In the genomic region with DNA sequence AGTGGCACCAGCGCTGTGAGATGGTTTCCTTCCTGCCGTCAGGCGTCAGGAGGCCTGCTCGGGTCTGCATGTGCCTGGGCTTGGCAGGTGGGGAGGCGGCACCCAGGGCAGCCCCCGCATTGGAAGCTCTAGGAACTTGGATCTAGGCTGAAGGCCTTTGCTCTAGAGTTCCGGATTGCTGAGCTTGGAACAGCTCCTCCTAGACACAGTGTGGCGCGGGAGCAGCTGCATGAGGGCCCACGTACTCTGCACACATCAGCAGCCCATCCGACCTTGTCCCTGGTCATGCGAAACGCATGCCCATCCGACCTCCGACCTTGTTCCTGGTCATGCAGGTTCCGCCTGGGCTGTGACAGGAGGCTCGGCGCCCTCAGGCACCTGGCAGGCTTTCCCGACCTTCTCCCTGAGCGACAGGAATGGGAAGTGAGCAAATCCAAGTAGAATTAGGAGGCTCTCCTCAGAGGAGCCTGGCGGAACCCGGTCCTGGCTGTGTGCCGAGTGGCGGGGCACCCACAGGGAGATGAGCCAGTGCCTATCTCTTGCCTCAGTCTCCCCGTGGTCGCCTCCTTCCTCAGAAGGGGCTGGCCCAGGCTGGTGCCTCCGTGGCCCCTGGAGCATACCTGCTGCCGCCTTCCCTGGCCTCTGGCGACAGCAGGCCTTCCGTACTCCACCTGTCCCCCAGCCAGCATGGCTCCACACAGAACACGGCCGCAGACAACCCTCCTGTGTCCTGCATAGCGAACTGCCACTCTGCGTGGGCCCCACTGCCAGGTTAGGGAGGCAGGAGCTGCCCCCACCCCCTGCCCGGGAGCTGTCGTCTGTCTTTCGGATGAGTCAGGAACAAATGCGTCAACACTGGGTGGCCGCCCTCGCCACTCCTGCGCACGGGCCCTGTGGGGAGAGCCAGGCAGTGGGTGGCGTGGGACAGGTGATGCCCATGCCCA, we compare ENCODE assay signal across 16 cellular contexts. TPM values are rescaled to one million over a fixed set of nuclear protein-coding genes. Genes with fewer than 3 reads are reported as not detected.
A peak's percentile ranks its signal among the peaks of the same experiment; 100 is the strongest.
DNase-seq lines count a peak whose midpoint lies in the region; ATAC-seq, FAIRE-seq and TF ChIP-seq lines count a peak whose summit lies in the region.
"Had no signal": no experiment of that assay in that cellular context is flagged by ENCODE, and none has a peak within 500 bp of the region (broad histone marks: within the 10 kb centered on the region; RNA-seq: fewer than 3 reads in every experiment).

No MANE protein-coding gene starts in this region.

- POLR2A ChIA-PET in K562 (lab: Yijun Ruan, JAX): interaction anchor here (0.6 kb wide), 1 partner anchor 807 kb away, joined by 3 read pairs; no protein-coding TSS in a partner anchor

- peaks cover 0 to 37% of the 10 kb centered on the region in 2 experiments; a peak in 2 of 5 replicates for H3K4me1 ChIP-seq in K562 (replicated peaks in 1 of 2; ENCODE audit: control insufficient read depth in 2 of 2, insufficient read depth in 2 of 2, low read length in 2 of 2)
- peaks cover 32% of the 10 kb centered on the region for H3K4me1 ChIP-seq in psoas muscle
- H3K4me1 ChIP-seq: left lung had no signal

- in situ Hi-C loops in K562 (cut with MboI): no loop called here

- no peak for TF ChIP-seq POLR2A in K562 (conservative IDR thresholded peaks at IDR 0.05)

- H3K4me2 ChIP-seq in K562 (ENCODE audit: insufficient read depth, low read length): no peak overlapping the region

- H3K79me2 ChIP-seq in K562 (ENCODE audit: control insufficient read depth, insufficient read depth, low read length): peaks cover 61% of the 10 kb centered on the region

- intact Hi-C loops in Calu3 (cut with micrococcal nuclease; ENCODE audit: unreplicated experiment): no loop called here
- intact Hi-C loops in K562 (cut with micrococcal nuclease): no loop called here
- intact Hi-C loops in psoas muscle (cut with DNase I): no loop called here

- TF ChIP-seq RAD21 in K562 (CRISPR knock-in tag; conservative IDR thresholded peaks at IDR 0.05 in 1 of 2, IDR thresholded peaks at IDR 0.05 in 1 of 2): no peak

- WGBS in K562 (ENCODE audit: insufficient coverage, low coverage, missing lambda C conversion rate): 95% methylated on average over 37 of the region's 43 CpGs
- 91 to 94% (median 93%) methylated on average over 42 to 43 of the region's 43 CpGs for WGBS in psoas muscle, 3 donors

- no TSS peak for BruUV-seq in Calu3 (replicated peaks; lab: Mats Ljungman, UMichigan)
- BruUV-seq in K562 (replicated peaks; lab: Mats Ljungman, UMichigan): no TSS peak

- H4K20me1 ChIP-seq in K562 (replicated peaks; ENCODE audit: control insufficient read depth, insufficient read depth, low read length): peaks cover 15% of the 10 kb centered on the region; the same call in 1 of the 2 replicates

- peaks cover 3% of the 10 kb centered on the region for H3K9me1 ChIP-seq in K562 (ENCODE audit: control insufficient read depth, insufficient read depth, low read length)

- H3K4me3 Mint-ChIP-seq in Calu3 (ENCODE audit: low read depth, unreplicated experiment): peak overlapping the region; percentile 4

- H3K36me3 ChIP-seq in K562 (ENCODE audit: control insufficient read depth, insufficient read depth, low read length) (peaks cover 79% of the 10 kb centered on the region; the same call in 2 of the 3 replicates), psoas muscle (ENCODE audit: insufficient read depth in 1 of 2, low read depth in 1 of 2) (peaks cover 0 to 57% of the 10 kb centered on the region in 2 donors), H7 (replicated peaks; ENCODE audit: control insufficient read depth, insufficient read depth, low read length) (peaks cover 9% of the 10 kb centered on the region)

- ATAC-seq in K562 (no peak), left lobe of liver (peak; percentile 67), psoas muscle (no peak), HG02623 (IDR thresholded peaks at IDR 0.05; ENCODE audit: unreplicated experiment) (no peak), HG03432 (IDR thresholded peaks at IDR 0.05; ENCODE audit: unreplicated experiment) (no peak)
- ATAC-seq: activated CD4-positive, CD25-positive, alpha-beta regulatory T cell treated with anti-CD3 and anti-CD28 coated beads, Interleukin-2, amount 50 U/mL, for 24 hours; left lung had no signal

- DNase-seq in Calu3 (no peak), K562 (ENCODE audit: extremely low read depth in 1 of 4, low spot score in 3 of 4) (no peak), left lobe of liver (ENCODE audit: low spot score) (peak; percentile 95), psoas muscle (peak; percentile 28 to 49), NCI-H446 treated with DMSO at 0.1 percent for 48 hours (lab: John Stamatoyannopoulos, UW) (no peak), H7 (no peak)
- DNase-seq: cerebellar nuclear complex, KG1, NCI-H187, NCI-H226, stomach had no signal

- peaks cover 96% of the 10 kb centered on the region for H3K36me3 Mint-ChIP-seq in Calu3 (ENCODE audit: insufficient read depth, unreplicated experiment)

- peak overlapping the region; percentile 59 for H3K27ac Mint-ChIP-seq in Calu3 (ENCODE audit: unreplicated experiment)

- no peak overlapping the region for H2AFZ ChIP-seq in K562 (ENCODE audit: low read depth, low read length)

- no peak overlapping the region for H3K4me3 ChIP-seq in K562
- no peak overlapping the region for H3K4me3 ChIP-seq in psoas muscle
- H3K4me3 ChIP-seq in H7 (ENCODE audit: insufficient read depth, low read depth, low read length): no peak overlapping the region; the same call in 1 of the 2 replicates
- H3K4me3 ChIP-seq: left lung, stomach, upper lobe of left lung had no signal

- no peak overlapping the region for H3K9ac ChIP-seq in K562 (ENCODE audit: insufficient read depth in 1 of 2, low read depth in 2 of 2, low read length in 2 of 2)

- H3K9me3 ChIP-seq in K562 (replicated peaks; ENCODE audit: control insufficient read depth, insufficient read depth, low read depth, low read length): no peaks in the 10 kb centered on the region
- no peaks in the 10 kb centered on the region for H3K9me3 ChIP-seq in psoas muscle
- H3K9me3 ChIP-seq: left lung, stomach, upper lobe of left lung had no signal

- TF ChIP-seq EP300 in K562 (IDR thresholded peaks at IDR 0.05; ENCODE audit: low read length): no peak

- no peaks in the 10 kb centered on the region for H3K9me3 Mint-ChIP-seq in Calu3 (ENCODE audit: low read depth, unreplicated experiment)

- TF ChIP-seq CTCF in Calu3 (IDR thresholded peaks at IDR 0.05; ENCODE audit: unreplicated experiment): no peak
- no peak for TF ChIP-seq CTCF in K562 (IDR thresholded peaks at IDR 0.05 in 2 of 3, conservative IDR thresholded peaks at IDR 0.05 in 1 of 3; ENCODE audit: insufficient read depth in 2 of 3, low read depth in 1 of 3, low read length in 3 of 3)
- TF ChIP-seq CTCF in psoas muscle (IDR thresholded peaks at IDR 0.05): no peak

- peaks cover 21% of the 10 kb centered on the region for H3K4me1 Mint-ChIP-seq in Calu3 (ENCODE audit: low read depth, unreplicated experiment)

- no peaks in the 10 kb centered on the region for H3K27me3 Mint-ChIP-seq in Calu3 (ENCODE audit: unreplicated experiment)

- FAIRE-seq in K562 (lab: Jason Lieb, UNC): no peak

- CTCF ChIA-PET in Calu3 (lab: Charles Lee): no interaction called here
- CTCF ChIA-PET in K562 (lab: Yijun Ruan, JAX; ENCODE audit: low intra/inter-chr PET ratio): no interaction called here

- H3K27me3 ChIP-seq in K562 (ENCODE audit: control insufficient read depth in 2 of 2, insufficient read depth in 2 of 2, low read length in 2 of 2): no peaks in the 10 kb centered on the region; a peak in 1 of 5 replicates
- no peaks in the 10 kb centered on the region for H3K27me3 ChIP-seq in psoas muscle (ENCODE audit: insufficient read depth in 3 of 3, low read length in 2 of 3)
- no peaks in the 10 kb centered on the region for H3K27me3 ChIP-seq in H7 (ENCODE audit: control insufficient read depth, insufficient read depth, low read length)
- H3K27me3 ChIP-seq: left lung, stomach, upper lobe of left lung had no signal

- H3K27ac ChIP-seq in K562 (ENCODE audit: extremely low read depth, low read depth, low read length) (no peak overlapping the region), psoas muscle (no peak overlapping the region)
- H3K27ac ChIP-seq: left lung, stomach, upper lobe of left lung had no signal

RNA-seq across cellular contexts. Expression of a gene that starts 12.0 kb away (rescaled TPM):
- 145 and 167 TPM in 2 replicates for total RNA-seq in Calu3 (2022)
- total RNA-seq in K562 (2011; cell fraction: chromatin; rRNA removed; ENCODE audit: low replicate concordance): 48.4 and 118 TPM in 2 replicates
- total RNA-seq in K562 (2011; cell fraction: nucleolus; rRNA removed): 96.6 and 125 TPM in 2 replicates
- total RNA-seq in K562 (2011; cell fraction: nucleoplasm; rRNA removed): 56.0 and 71.4 TPM in 2 replicates
- total RNA-seq in K562 (2014; rRNA removed): 111 and 135 TPM in 2 replicates
- 13.0 and 15.7 TPM in 2 replicates for total RNA-seq in K562 (2014; rRNA removed; fragmentation: Illumina TruSeq; extraction: Trizol)
- 37.9 and 40.4 TPM in 2 replicates for total RNA-seq in K562 (2015; rRNA removed; fragmentation: Illumina TruSeq; extraction: Trizol)
- 83.3 and 89.9 TPM in 2 replicates for total RNA-seq in K562 (2021)
- 45.0 and 45.4 TPM in 2 replicates for polyA plus RNA-seq in K562 (2011; rRNA removed)
- polyA plus RNA-seq in K562 (2011; cell fraction: cytosol; rRNA removed): 69.2 and 135 TPM in 2 replicates
- polyA plus RNA-seq in K562 (2011; cell fraction: nucleus; rRNA removed): 114 and 189 TPM in 2 replicates
- 53.9 and 82.1 TPM in 2 replicates for polyA plus RNA-seq in K562 (2012)
- polyA plus RNA-seq in K562 (2014; fragmentation: Illumina TruSeq; extraction: Trizol): 33.2 and 48.4 TPM in 2 replicates
- polyA plus RNA-seq in K562 (2014; fragmentation: Nextera tagmentation; extraction: Ambion mirVana): 1 to 10 TPM in 1 of 2 experiments, under 1 TPM in 1; 0.99 to 2.0 TPM
- polyA plus RNA-seq in K562 (2014; rRNA removed): 122 and 151 TPM in 2 replicates
- 8.6 and 13.3 TPM in 2 replicates for polyA minus RNA-seq in K562 (2011; rRNA and poly(A)+ RNA removed)
- 24.0 and 28.9 TPM in 2 replicates for polyA minus RNA-seq in K562 (2011; cell fraction: cytosol; rRNA and poly(A)+ RNA removed)
- polyA minus RNA-seq in K562 (2011; cell fraction: nucleus; rRNA and poly(A)+ RNA removed): 24.9 and 29.6 TPM in 2 replicates
- 38.2 TPM for total RNA-seq in left lobe of liver
- total RNA-seq in psoas muscle: 10 to 100 TPM; 27.3 to 42.3 (median 29.1) TPM
- 10 to 100 TPM; 36.8 to 51.1 (median 48.3) TPM for polyA plus RNA-seq in psoas muscle
- 50.8 and 61.9 TPM in 2 replicates for total RNA-seq in H7 (2014; rRNA removed; shearing (Covaris generic))

RNA-seq across cellular contexts. Expression of a gene that starts 56.1 kb away (rescaled TPM):
- 218 and 252 TPM in 2 replicates for total RNA-seq in Calu3 (2022)
- 527 and 872 TPM in 2 replicates for total RNA-seq in K562 (2011; cell fraction: chromatin; rRNA removed; ENCODE audit: low replicate concordance)
- 542 and 585 TPM in 2 replicates for total RNA-seq in K562 (2011; cell fraction: nucleolus; rRNA removed)
- total RNA-seq in K562 (2011; cell fraction: nucleoplasm; rRNA removed): 348 and 489 TPM in 2 replicates
- total RNA-seq in K562 (2014; rRNA removed): 80.5 and 86.7 TPM in 2 replicates
- 38.9 and 42.3 TPM in 2 replicates for total RNA-seq in K562 (2014; rRNA removed; fragmentation: Illumina TruSeq; extraction: Trizol)
- 49.2 and 53.5 TPM in 2 replicates for total RNA-seq in K562 (2015; rRNA removed; fragmentation: Illumina TruSeq; extraction: Trizol)
- 81.9 and 101 TPM in 2 replicates for total RNA-seq in K562 (2021)
- polyA plus RNA-seq in K562 (2011; rRNA removed): 132 and 143 TPM in 2 replicates
- polyA plus RNA-seq in K562 (2011; cell fraction: cytosol; rRNA removed): 249 and 254 TPM in 2 replicates
- polyA plus RNA-seq in K562 (2011; cell fraction: nucleus; rRNA removed): 889 and 1,080 TPM in 2 replicates
- 107 and 112 TPM in 2 replicates for polyA plus RNA-seq in K562 (2012)
- polyA plus RNA-seq in K562 (2014; fragmentation: Illumina TruSeq; extraction: Trizol): 62.3 and 88.2 TPM in 2 replicates
- polyA plus RNA-seq in K562 (2014; fragmentation: Nextera tagmentation; extraction: Ambion mirVana): 10 to 100 TPM; 36.8 TPM
- 105 and 119 TPM in 2 replicates for polyA plus RNA-seq in K562 (2014; rRNA removed)
- polyA minus RNA-seq in K562 (2011; rRNA and poly(A)+ RNA removed): 72.4 and 98.1 TPM in 2 replicates
- 47.4 and 59.7 TPM in 2 replicates for polyA minus RNA-seq in K562 (2011; cell fraction: cytosol; rRNA and poly(A)+ RNA removed)
- polyA minus RNA-seq in K562 (2011; cell fraction: nucleus; rRNA and poly(A)+ RNA removed): 245 and 267 TPM in 2 replicates
- 41.5 TPM for total RNA-seq in left lobe of liver
- total RNA-seq in psoas muscle: 100 to 1,000 TPM; 125 to 144 (median 137) TPM
- polyA plus RNA-seq in psoas muscle: 100 to 1,000 TPM in 1 of 3 donors, 10 to 100 TPM in 2; 52.5 to 159 (median 64.6) TPM
- 60.5 and 82.1 TPM in 2 replicates for total RNA-seq in H7 (2014; rRNA removed; shearing (Covaris generic))

Comparison
In these comparisons a context has a peak if more than half of its experiments do, and no peak if none do; other contexts are left out.
1. DNase-seq: peak in left lobe of liver (single experiment) and psoas muscle (2 of 2); none in Calu3 (single experiment), K562 (0 of 4), NCI-H446 treated with DMSO at 0.1 percent for 48 hours (single experiment) and H7 (single experiment).